In the genomic region with DNA sequence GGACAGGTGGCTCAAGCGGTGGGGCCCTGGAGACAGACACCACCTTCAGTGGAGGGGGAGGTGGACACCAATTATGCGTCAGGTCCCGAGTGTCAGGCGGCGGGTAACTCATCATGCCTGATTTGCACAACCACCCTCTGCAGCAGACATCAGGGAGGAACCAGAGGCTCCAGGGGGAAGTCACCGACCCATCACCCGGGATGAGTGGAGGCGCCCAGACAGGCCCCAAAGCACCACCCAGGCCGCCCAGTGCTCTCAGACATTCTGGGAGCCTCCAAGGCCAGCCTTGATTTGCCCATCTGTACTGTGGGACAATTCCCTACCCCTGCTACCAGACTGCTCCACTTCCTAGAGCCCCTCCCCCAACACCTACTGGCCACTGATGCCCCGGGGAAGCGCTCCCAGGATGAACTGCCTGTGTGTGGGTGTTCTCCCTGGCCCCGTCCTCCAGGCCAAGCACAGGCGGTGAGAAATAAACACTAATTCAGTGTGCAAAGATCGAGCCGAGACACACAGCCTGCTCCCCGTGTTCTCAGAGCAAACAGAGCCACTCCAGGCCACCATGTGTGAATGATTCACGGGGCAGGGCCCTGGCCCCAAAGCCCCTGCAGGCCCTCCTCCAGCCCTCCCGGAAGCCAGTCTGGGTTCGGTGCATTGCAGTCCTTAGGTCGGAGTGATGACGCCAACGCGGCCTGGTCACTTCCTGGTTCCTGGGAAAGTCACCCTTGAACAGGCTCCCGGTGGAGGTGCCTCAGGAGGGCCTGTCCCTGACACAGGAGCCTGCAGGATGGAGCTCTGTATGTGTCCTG, we compare ENCODE assay signal across 1 cellular context.
TF ChIP-seq lines count a peak whose summit lies in the region.

No MANE protein-coding gene starts in this region.

TF ChIP-seq in HepG2, 621 proteins besides CTCF, POLR2A, EP300 and RAD21 (continued from another document and continues in another):
- peak; percentile 96 for TF ChIP-seq GATAD2A (CRISPR knock-in tag; IDR thresholded peaks at IDR 0.05)
- peak; percentile 95 for TF ChIP-seq JUN (CRISPR knock-in tag; IDR thresholded peaks at IDR 0.05)
- 0 out of 2 replicates have a peak, but pooled peaks have one; percentile 18 for TF ChIP-seq ZNF329 (CRISPR knock-in tag; IDR thresholded peaks at IDR 0.05; ENCODE audit: low read depth)
- TF ChIP-seq SIN3B (IDR thresholded peaks at IDR 0.05; ENCODE audit: low read length), result no peak
- TF ChIP-seq PRPF4 (IDR thresholded peaks at IDR 0.05; ENCODE audit: low read depth, low read length, poor library complexity, severe bottlenecking), result peak; percentile 1
- peak; percentile 31; the same call in 1 of the 2 replicates for TF ChIP-seq ZNF44 (CRISPR knock-in tag; IDR thresholded peaks at IDR 0.05)
- TF ChIP-seq EEA1 (CRISPR knock-in tag; IDR thresholded peaks at IDR 0.05; ENCODE audit: borderline replicate concordance), result no peak
- TF ChIP-seq, protein P1, sequence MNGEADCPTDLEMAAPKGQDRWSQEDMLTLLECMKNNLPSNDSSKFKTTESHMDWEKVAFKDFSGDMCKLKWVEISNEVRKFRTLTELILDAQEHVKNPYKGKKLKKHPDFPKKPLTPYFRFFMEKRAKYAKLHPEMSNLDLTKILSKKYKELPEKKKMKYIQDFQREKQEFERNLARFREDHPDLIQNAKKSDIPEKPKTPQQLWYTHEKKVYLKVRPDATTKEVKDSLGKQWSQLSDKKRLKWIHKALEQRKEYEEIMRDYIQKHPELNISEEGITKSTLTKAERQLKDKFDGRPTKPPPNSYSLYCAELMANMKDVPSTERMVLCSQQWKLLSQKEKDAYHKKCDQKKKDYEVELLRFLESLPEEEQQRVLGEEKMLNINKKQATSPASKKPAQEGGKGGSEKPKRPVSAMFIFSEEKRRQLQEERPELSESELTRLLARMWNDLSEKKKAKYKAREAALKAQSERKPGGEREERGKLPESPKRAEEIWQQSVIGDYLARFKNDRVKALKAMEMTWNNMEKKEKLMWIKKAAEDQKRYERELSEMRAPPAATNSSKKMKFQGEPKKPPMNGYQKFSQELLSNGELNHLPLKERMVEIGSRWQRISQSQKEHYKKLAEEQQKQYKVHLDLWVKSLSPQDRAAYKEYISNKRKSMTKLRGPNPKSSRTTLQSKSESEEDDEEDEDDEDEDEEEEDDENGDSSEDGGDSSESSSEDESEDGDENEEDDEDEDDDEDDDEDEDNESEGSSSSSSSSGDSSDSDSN (CRISPR knock-in tag; IDR thresholded peaks at IDR 0.05), result peak; percentile 99
- TF ChIP-seq NRL (CRISPR knock-in tag; IDR thresholded peaks at IDR 0.05; ENCODE audit: borderline replicate concordance), result peak; percentile 86; the same call in 1 of the 2 replicates
- TF ChIP-seq, protein P2, sequence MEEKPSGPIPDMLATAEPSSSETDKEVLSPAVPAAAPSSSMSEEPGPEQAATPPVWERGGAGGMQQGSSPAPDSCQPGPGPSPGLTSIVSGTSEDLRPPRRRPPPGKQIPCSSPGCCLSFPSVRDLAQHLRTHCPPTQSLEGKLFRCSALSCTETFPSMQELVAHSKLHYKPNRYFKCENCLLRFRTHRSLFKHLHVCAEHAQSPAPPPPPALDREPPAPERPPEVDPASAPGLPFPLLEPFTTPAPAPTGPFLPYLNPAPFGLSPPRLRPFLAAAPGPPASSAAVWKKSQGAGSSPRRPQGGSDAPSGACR (CRISPR knock-in tag; IDR thresholded peaks at IDR 0.05), result peak; percentile 100
- TF ChIP-seq FOXJ3 (CRISPR knock-in tag; IDR thresholded peaks at IDR 0.05; ENCODE audit: borderline replicate concordance), result peak; percentile 43
- TF ChIP-seq ZNF30 (CRISPR knock-in tag; IDR thresholded peaks at IDR 0.05), result no peak
- peak; percentile 92 for TF ChIP-seq HIVEP1 (CRISPR knock-in tag; IDR thresholded peaks at IDR 0.05)
- peak; percentile 91; the same call in 1 of the 2 replicates for TF ChIP-seq ZNF609 (CRISPR knock-in tag; IDR thresholded peaks at IDR 0.05; ENCODE audit: borderline replicate concordance)
- TF ChIP-seq ZNF430 (CRISPR knock-in tag; IDR thresholded peaks at IDR 0.05), result peak; percentile 97
- TF ChIP-seq NR2F1 (CRISPR knock-in tag; IDR thresholded peaks at IDR 0.05), result peak in 1 of 2 experiments; percentile 80
- peak; percentile 98 for TF ChIP-seq PAXIP1 (CRISPR knock-in tag; conservative IDR thresholded peaks at IDR 0.05)
- TF ChIP-seq ZNF382 (CRISPR knock-in tag; IDR thresholded peaks at IDR 0.05; ENCODE audit: borderline replicate concordance), result no peak
- TF ChIP-seq HNRNPUL1 (IDR thresholded peaks at IDR 0.05; ENCODE audit: low read depth, low read length), result no peak
- peak; percentile 52; the same call in 1 of the 2 replicates for TF ChIP-seq SSRP1 (CRISPR knock-in tag; IDR thresholded peaks at IDR 0.05)
- TF ChIP-seq PAWR (CRISPR knock-in tag; IDR thresholded peaks at IDR 0.05; ENCODE audit: borderline replicate concordance), result no peak
- TF ChIP-seq MTA3 (CRISPR knock-in tag; IDR thresholded peaks at IDR 0.05), result no peak
- no peak for TF ChIP-seq SMAD1 (CRISPR knock-in tag; IDR thresholded peaks at IDR 0.05; ENCODE audit: borderline replicate concordance, low read depth)
- TF ChIP-seq ZNF598 (CRISPR knock-in tag; IDR thresholded peaks at IDR 0.05; ENCODE audit: borderline replicate concordance), result no peak
- no peak for TF ChIP-seq ZNF17 (CRISPR knock-in tag; IDR thresholded peaks at IDR 0.05)
- TF ChIP-seq CENPX (CRISPR knock-in tag; IDR thresholded peaks at IDR 0.05), result no peak
- peak; percentile 72; the same call in 1 of the 2 replicates for TF ChIP-seq MEIS2 (CRISPR knock-in tag; IDR thresholded peaks at IDR 0.05)
- no peak for TF ChIP-seq RAD51 (IDR thresholded peaks at IDR 0.05; ENCODE audit: borderline replicate concordance)
- TF ChIP-seq U2AF1 (optimal IDR thresholded peaks at IDR 0.05; ENCODE audit: low read depth, low read length), result peak; percentile 79
- TF ChIP-seq HNRNPH1 (optimal IDR thresholded peaks at IDR 0.05; ENCODE audit: low read depth, low read length), result no peak
- peak; percentile 25; the same call in 1 of the 2 replicates for TF ChIP-seq ZFP41 (CRISPR knock-in tag; IDR thresholded peaks at IDR 0.05; ENCODE audit: borderline replicate concordance)
- peak; percentile 56; the same call in 1 of the 2 replicates for TF ChIP-seq CBX5 (CRISPR knock-in tag; IDR thresholded peaks at IDR 0.05; ENCODE audit: borderline replicate concordance)
- no peak for TF ChIP-seq FUBP1 (CRISPR knock-in tag; IDR thresholded peaks at IDR 0.05; ENCODE audit: borderline replicate concordance)
- peak; percentile 81; the same call in 1 of the 2 replicates for TF ChIP-seq ZIK1 (CRISPR knock-in tag; IDR thresholded peaks at IDR 0.05; ENCODE audit: borderline replicate concordance, low read depth)
- no peak for TF ChIP-seq ZNF660 (CRISPR knock-in tag; IDR thresholded peaks at IDR 0.05; ENCODE audit: borderline replicate concordance, low read depth)
- TF ChIP-seq MXI1 (IDR thresholded peaks at IDR 0.05; ENCODE audit: borderline replicate concordance, low read depth, low read length), result peak; percentile 98
- peak; percentile 96 for TF ChIP-seq XRCC5 (optimal IDR thresholded peaks at IDR 0.05; ENCODE audit: low read length)
- TF ChIP-seq, protein P3, sequence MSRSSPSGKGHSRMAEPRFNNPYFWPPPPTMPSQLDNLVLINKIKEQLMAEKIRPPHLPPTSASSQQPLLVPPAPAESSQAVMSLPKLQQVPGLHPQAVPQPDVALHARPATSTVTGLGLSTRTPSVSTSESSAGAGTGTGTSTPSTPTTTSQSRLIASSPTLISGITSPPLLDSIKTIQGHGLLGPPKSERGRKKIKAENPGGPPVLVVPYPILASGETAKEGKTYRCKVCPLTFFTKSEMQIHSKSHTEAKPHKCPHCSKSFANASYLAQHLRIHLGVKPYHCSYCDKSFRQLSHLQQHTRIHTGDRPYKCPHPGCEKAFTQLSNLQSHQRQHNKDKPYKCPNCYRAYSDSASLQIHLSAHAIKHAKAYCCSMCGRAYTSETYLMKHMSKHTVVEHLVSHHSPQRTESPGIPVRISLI (CRISPR knock-in tag; IDR thresholded peaks at IDR 0.05; ENCODE audit: borderline replicate concordance), result no peak; the same call in 1 of the 2 replicates
- TF ChIP-seq ATF3 (CRISPR knock-in tag; IDR thresholded peaks at IDR 0.05), result peak; percentile 90
- TF ChIP-seq ZNF496 (CRISPR knock-in tag; IDR thresholded peaks at IDR 0.05; ENCODE audit: insufficient replicate concordance), result no peak
- TF ChIP-seq ZNF878 (CRISPR knock-in tag; IDR thresholded peaks at IDR 0.05), result peak; percentile 96; the same call in 1 of the 2 replicates
- TF ChIP-seq, protein P4, sequence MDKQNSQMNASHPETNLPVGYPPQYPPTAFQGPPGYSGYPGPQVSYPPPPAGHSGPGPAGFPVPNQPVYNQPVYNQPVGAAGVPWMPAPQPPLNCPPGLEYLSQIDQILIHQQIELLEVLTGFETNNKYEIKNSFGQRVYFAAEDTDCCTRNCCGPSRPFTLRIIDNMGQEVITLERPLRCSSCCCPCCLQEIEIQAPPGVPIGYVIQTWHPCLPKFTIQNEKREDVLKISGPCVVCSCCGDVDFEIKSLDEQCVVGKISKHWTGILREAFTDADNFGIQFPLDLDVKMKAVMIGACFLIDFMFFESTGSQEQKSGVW (CRISPR knock-in tag; IDR thresholded peaks at IDR 0.05; ENCODE audit: borderline replicate concordance), result no peak
- no peak for TF ChIP-seq ZNF484 (CRISPR knock-in tag; IDR thresholded peaks at IDR 0.05; ENCODE audit: borderline replicate concordance, low read depth)
- TF ChIP-seq SIX4 (CRISPR knock-in tag; IDR thresholded peaks at IDR 0.05), result peak; percentile 54; the same call in 1 of the 2 replicates
- TF ChIP-seq ZNF3 (CRISPR knock-in tag; IDR thresholded peaks at IDR 0.05), result no peak; the same call in 1 of the 2 replicates
- TF ChIP-seq RXRB (CRISPR knock-in tag; IDR thresholded peaks at IDR 0.05; ENCODE audit: borderline replicate concordance), result peak; percentile 94
- peak; percentile 88 for TF ChIP-seq KDM1A (CRISPR knock-in tag; IDR thresholded peaks at IDR 0.05)
- no peak for TF ChIP-seq MLLT10 (CRISPR knock-in tag; IDR thresholded peaks at IDR 0.05)
- TF ChIP-seq THYN1 (CRISPR knock-in tag; IDR thresholded peaks at IDR 0.05; ENCODE audit: borderline replicate concordance, low read depth), result no peak
